In genomic region chr19:36028313-36029041, GRCh38 we compare ENCODE assay signal across 18 cellular contexts. TPM values are rescaled to one million over a fixed set of nuclear protein-coding genes. Genes with fewer than 3 reads are reported as not detected.
DNase-seq lines count a peak whose midpoint lies in the region; ATAC-seq lines count a peak whose summit lies in the region.
"Had no signal": no experiment of that assay in that cellular context is flagged by ENCODE, and none has a peak within 500 bp of the region (broad histone marks: within the 10 kb centered on the region; RNA-seq: fewer than 3 reads in every experiment).

No MANE protein-coding gene starts in this region.

- H3K4me2 ChIP-seq in neuronal stem cell (ENCODE audit: insufficient read depth, low read length, poor library complexity, severe bottlenecking) = no peak overlapping the region

- no peak overlapping the region for H2AK5ac ChIP-seq in neuronal stem cell (ENCODE audit: low read depth, low read length)

- peaks cover 3% of the 10 kb centered on the region for H3K79me1 ChIP-seq in neuronal stem cell (ENCODE audit: low read depth, low read length)

- H3K4me1 Mint-ChIP-seq in activated naive CD4-positive, alpha-beta T cell treated with anti-CD3 and anti-CD28 coated beads, Interleukin-2, amount 10 ng/mL, durations not matched to agents 7 days and 5 days = peaks cover 6% of the 10 kb centered on the region

- no peak overlapping the region for H3K4ac ChIP-seq in neuronal stem cell (ENCODE audit: low read length)

- peak overlapping the region; percentile 32 for H2BK5ac ChIP-seq in neuronal stem cell (ENCODE audit: low read length)

- H2BK120ac ChIP-seq in neuronal stem cell (ENCODE audit: low read depth, low read length) = no peak overlapping the region

- peaks cover 36 to 44% of the 10 kb centered on the region in 2 donors for H3K36me3 ChIP-seq in neuronal stem cell (replicated peaks in 1 of 2; ENCODE audit: control insufficient read depth in 2 of 2, insufficient read depth in 2 of 2, low read length in 2 of 2)

- peak overlapping the region; percentile 34 for H2BK12ac ChIP-seq in neuronal stem cell (ENCODE audit: low read length)

- H2AFZ ChIP-seq in neuronal stem cell (ENCODE audit: low read length) = no peak overlapping the region

- CTCF ChIA-PET in activated naive CD4-positive, alpha-beta T cell treated with anti-CD3 and anti-CD28 coated beads, Interleukin-2, amount 10 ng/mL, durations not matched to agents 7 days and 5 days (lab: Charles Lee) = no interaction called here

- peaks cover 4 to 7% of the 10 kb centered on the region in 2 donors for H3K4me1 ChIP-seq in neuronal stem cell (ENCODE audit: control insufficient read depth in 2 of 2, insufficient read depth in 1 of 2, low read depth in 1 of 2, low read length in 2 of 2)

- H3K4me3 ChIP-seq in neuronal stem cell (ENCODE audit: low read length in 2 of 2) = no peak overlapping the region

- no peak for ATAC-seq in activated naive CD4-positive, alpha-beta T cell treated with anti-CD3 and anti-CD28 coated beads, Interleukin-2, amount 50 U/mL, for 72 hours
- ATAC-seq: Panc1 had no signal

- no peak overlapping the region for H3K4me3 Mint-ChIP-seq in activated naive CD4-positive, alpha-beta T cell treated with anti-CD3 and anti-CD28 coated beads, Interleukin-2, amount 10 ng/mL, durations not matched to agents 7 days and 5 days

- no peak overlapping the region for H3K27ac ChIP-seq in caudate nucleus (ENCODE audit: low read depth, low read length)
- H3K27ac ChIP-seq in neuronal stem cell (replicated peaks; ENCODE audit: low read length) = no peak overlapping the region

- H4K8ac ChIP-seq in neuronal stem cell (ENCODE audit: low read depth, low read length) = no peak overlapping the region

- no peaks in the 10 kb centered on the region for H3K27me3 Mint-ChIP-seq in activated naive CD4-positive, alpha-beta T cell treated with anti-CD3 and anti-CD28 coated beads, Interleukin-2, amount 10 ng/mL, durations not matched to agents 7 days and 5 days
- H3K27me3 Mint-ChIP-seq: CD4-positive, CD25-positive, alpha-beta regulatory T cell had no signal

- WGBS in neuronal stem cell (ENCODE audit: extremely low coverage in 2 of 2, insufficient read length in 2 of 2, insufficient replicate concordance in 1 of 2), 2 donors = no CpG with 5 or more reads among the region's 10 CpGs

- H2BK15ac ChIP-seq in neuronal stem cell (ENCODE audit: low read length) = no peak overlapping the region

- H4K91ac ChIP-seq in neuronal stem cell (ENCODE audit: low read depth, low read length, poor library complexity) = no peak overlapping the region

- H3K14ac ChIP-seq in neuronal stem cell (ENCODE audit: low read length) = no peak overlapping the region

- no peak overlapping the region for H3K27ac Mint-ChIP-seq in activated naive CD4-positive, alpha-beta T cell treated with anti-CD3 and anti-CD28 coated beads, Interleukin-2, amount 10 ng/mL, durations not matched to agents 7 days and 5 days
- peak overlapping the region in 1 of 2 donors; percentile 2 for H3K27ac Mint-ChIP-seq in activated naive CD4-positive, alpha-beta T cell treated with anti-CD3 and anti-CD28 coated beads, Interleukin-2, amount 50 U/mL, for 72 hours
- H3K27ac Mint-ChIP-seq: CD4-positive, CD25-positive, alpha-beta regulatory T cell had no signal

- H3K9ac ChIP-seq in neuronal stem cell (ENCODE audit: low read depth, low read length, poor library complexity) = no peak overlapping the region

- H3K9me3 ChIP-seq in neuronal stem cell (replicated peaks in 1 of 2; ENCODE audit: control insufficient read depth in 2 of 2, insufficient read depth in 1 of 2, low read depth in 1 of 2, low read length in 2 of 2) = peaks cover 0 to 2% of the 10 kb centered on the region in 2 donors
- H3K9me3 ChIP-seq: BE2C had no signal

- peak; percentile 15 for DNase-seq in activated naive CD4-positive, alpha-beta T cell treated with anti-CD3 and anti-CD28 coated beads, Interleukin-2, amount 10 ng/mL, durations not matched to agents 7 days and 5 days
- no peak for DNase-seq in activated naive CD4-positive, alpha-beta T cell treated with anti-CD3 and anti-CD28 coated beads, Interleukin-2, amount 50 U/mL, for 72 hours (ENCODE audit: low spot score in 2 of 2)
- DNase-seq in caudate nucleus (lab: John Stamatoyannopoulos, UW) (peak in 48 of 61 donors; percentile 7 to 94 (median 60)), neuronal stem cell (ENCODE audit: low spot score) (no peak), superior temporal gyrus (ENCODE audit: extremely low spot score) (peak; percentile 53), KG1 (lab: John Stamatoyannopoulos, UW) (no peak), NCI-H187 (lab: John Stamatoyannopoulos, UW) (no peak)
- no peak for DNase-seq in NK-92 treated with Interleukin-12 subunit alpha and Interleukin-12 subunit beta, amount 100 ng/mL, for 24 hours (lab: John Stamatoyannopoulos, UW)
- DNase-seq: BE2C; CD4-positive, CD25-positive, alpha-beta regulatory T cell; COR-L47; GDM1; GOT3; NCI-H1105; NCI-H1694 treated with DMSO at 0.1 percent for 48 hours; NCI-H2107; NCI-H510A had no signal

- no peaks in the 10 kb centered on the region for H3K27me3 ChIP-seq in neuronal stem cell (ENCODE audit: control insufficient read depth in 3 of 3, insufficient read depth in 3 of 3, low read depth in 1 of 3, low read length in 3 of 3)
- H3K27me3 ChIP-seq: BE2C had no signal

- H3K18ac ChIP-seq in neuronal stem cell (ENCODE audit: low read length) = no peak overlapping the region

- no peaks in the 10 kb centered on the region for H3K9me3 Mint-ChIP-seq in activated naive CD4-positive, alpha-beta T cell treated with anti-CD3 and anti-CD28 coated beads, Interleukin-2, amount 10 ng/mL, durations not matched to agents 7 days and 5 days
- no peaks in the 10 kb centered on the region for H3K9me3 Mint-ChIP-seq in activated naive CD4-positive, alpha-beta T cell treated with anti-CD3 and anti-CD28 coated beads, Interleukin-2, amount 50 U/mL, for 72 hours
- H3K9me3 Mint-ChIP-seq: CD4-positive, CD25-positive, alpha-beta regulatory T cell had no signal

- H3K23ac ChIP-seq in neuronal stem cell (ENCODE audit: low read depth, low read length, poor library complexity) = no peak overlapping the region

- peaks cover 8% of the 10 kb centered on the region for H3K36me3 Mint-ChIP-seq in activated naive CD4-positive, alpha-beta T cell treated with anti-CD3 and anti-CD28 coated beads, Interleukin-2, amount 10 ng/mL, durations not matched to agents 7 days and 5 days
- H3K36me3 Mint-ChIP-seq in activated naive CD4-positive, alpha-beta T cell treated with anti-CD3 and anti-CD28 coated beads, Interleukin-2, amount 50 U/mL, for 72 hours = peaks cover under 1 to 11% of the 10 kb centered on the region in 2 donors

RNA-seq across cellular contexts. Expression of gene CLIP3, which starts 4.2 kb away (rescaled TPM):
- under 1 TPM; 0.66 to 0.96 TPM for total RNA-seq in activated naive CD4-positive, alpha-beta T cell treated with anti-CD3 and anti-CD28 coated beads, Interleukin-2, amount 50 U/mL, for 72 hours
- polyA plus RNA-seq in neuronal stem cell (2013, experiment 1 of 2) = 106 TPM
- 105 TPM for polyA plus RNA-seq in neuronal stem cell (2013, experiment 2 of 2)

RNA-seq across cellular contexts. Expression of gene ALKBH6, which starts 14.5 kb away (rescaled TPM):
- total RNA-seq in activated naive CD4-positive, alpha-beta T cell treated with anti-CD3 and anti-CD28 coated beads, Interleukin-2, amount 50 U/mL, for 72 hours = 10 to 100 TPM; 50.4 to 74.0 TPM
- polyA plus RNA-seq in neuronal stem cell (2013, experiment 1 of 2) = 20.4 TPM
- polyA plus RNA-seq in neuronal stem cell (2013, experiment 2 of 2) = 19.3 TPM

RNA-seq across cellular contexts. Expression of gene SYNE4, which starts 19.9 kb away (rescaled TPM):
- 1 to 10 TPM; 1.8 to 2.6 TPM for total RNA-seq in activated naive CD4-positive, alpha-beta T cell treated with anti-CD3 and anti-CD28 coated beads, Interleukin-2, amount 50 U/mL, for 72 hours
- polyA plus RNA-seq in neuronal stem cell (2013, experiment 1 of 2) = 3.9 TPM
- 3.9 TPM for polyA plus RNA-seq in neuronal stem cell (2013, experiment 2 of 2)

RNA-seq across cellular contexts. Expression of gene THAP8, which starts 25.6 kb away (rescaled TPM):
- 1 to 10 TPM; 3.5 to 4.1 TPM for total RNA-seq in activated naive CD4-positive, alpha-beta T cell treated with anti-CD3 and anti-CD28 coated beads, Interleukin-2, amount 50 U/mL, for 72 hours
- polyA plus RNA-seq in neuronal stem cell (2013, experiment 1 of 2) = 8.9 TPM
- polyA plus RNA-seq in neuronal stem cell (2013, experiment 2 of 2) = 8.0 TPM

RNA-seq across cellular contexts. Expression of gene WDR62, which starts 26.2 kb away (rescaled TPM):
- 10 to 100 TPM; 17.5 to 84.0 TPM for total RNA-seq in activated naive CD4-positive, alpha-beta T cell treated with anti-CD3 and anti-CD28 coated beads, Interleukin-2, amount 50 U/mL, for 72 hours
- 14.6 TPM for polyA plus RNA-seq in neuronal stem cell (2013, experiment 1 of 2)
- 14.1 TPM for polyA plus RNA-seq in neuronal stem cell (2013, experiment 2 of 2)

Comparison
In these comparisons a context has a peak if more than half of its experiments do, and no peak if none do; other contexts are left out.
1. DNase-seq: peak in activated naive CD4-positive, alpha-beta T cell treated with anti-CD3 and anti-CD28 coated beads, Interleukin-2, amount 10 ng/mL, durations not matched to agents 7 days and 5 days (single experiment), caudate nucleus (48 of 61) and superior temporal gyrus (single experiment); none in activated naive CD4-positive, alpha-beta T cell treated with anti-CD3 and anti-CD28 coated beads, Interleukin-2, amount 50 U/mL, for 72 hours (0 of 2), neuronal stem cell (single experiment), NK-92 treated with Interleukin-12 subunit alpha and Interleukin-12 subunit beta, amount 100 ng/mL, for 24 hours (single experiment), KG1 (single experiment) and NCI-H187 (0 of 2).